Comparison of ENCODE assay signal across 14 cellular contexts in the genomic region with DNA sequence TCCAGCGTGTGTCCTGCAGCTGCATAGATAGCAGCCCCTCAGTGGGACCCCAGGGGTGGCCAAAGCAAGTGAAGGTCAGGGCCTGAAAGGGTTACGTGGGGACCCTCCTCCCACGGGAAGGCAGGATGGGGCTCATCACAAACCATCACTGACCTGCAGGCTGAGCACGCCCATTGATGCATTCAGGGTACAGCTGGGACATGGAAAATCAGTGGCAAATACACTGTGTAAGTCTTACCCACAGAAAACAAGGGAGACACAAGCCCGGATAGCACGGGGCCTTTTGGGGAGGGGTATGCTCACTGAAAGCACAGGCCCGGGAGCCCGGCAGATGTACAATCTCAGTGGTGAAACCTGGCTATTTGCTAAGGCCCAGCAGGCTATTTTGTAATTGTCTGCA. TPM values are rescaled to one million over a fixed set of nuclear protein-coding genes. Genes with fewer than 3 reads are reported as not detected.
A peak's percentile ranks its signal among the peaks of the same experiment; 100 is the strongest.
DNase-seq lines count a peak whose midpoint lies in the region; FAIRE-seq and TF ChIP-seq lines count a peak whose summit lies in the region.
"Had no signal": no experiment of that assay in that cellular context is flagged by ENCODE, and none has a peak within 500 bp of the region (broad histone marks: within the 10 kb centered on the region; RNA-seq: fewer than 3 reads in every experiment).

No MANE protein-coding gene starts in this region.

- H3K4me2 ChIP-seq in BLaER1 treated with 17β-estradiol and CSF1 and Interleukin-3, amounts not matched to agents 10 nM and 100 nM, result peak overlapping the region; percentile 58 to 89 (median 78)
- no peak overlapping the region for H3K4me2 ChIP-seq in MM.1S (ENCODE audit: low read depth, low read length)

- peak; percentile 55 for FAIRE-seq in GM12891 (lab: Jason Lieb, UNC)
- FAIRE-seq: HTR-8/SVneo had no signal

- no peaks in the 10 kb centered on the region for H3K9me3 ChIP-seq in BLaER1 treated with 17β-estradiol and CSF1 and Interleukin-3, amounts not matched to agents 10 nM and 100 nM (replicated peaks in 1 of 11)
- no peaks in the 10 kb centered on the region for H3K9me3 ChIP-seq in neutrophil
- H3K9me3 ChIP-seq in MM.1S (replicated peaks; ENCODE audit: insufficient read depth, low read length), result no peaks in the 10 kb centered on the region
- H3K9me3 ChIP-seq: right lobe of liver had no signal

- DNase-seq in GM12891 (ENCODE audit: insufficient read length, low spot score), result no peak
- DNase-seq in caudate nucleus (lab: John Stamatoyannopoulos, UW), result peak in 30 of 61 donors; percentile 45 to 88 (median 78)
- DNase-seq in SIG-M5 treated with dmso at 0.1 percent for 504 hours (lab: John Stamatoyannopoulos, UW; ENCODE audit: unreplicated experiment), result no peak
- no peak for DNase-seq in SW 1271 (lab: John Stamatoyannopoulos, UW)
- no peak for DNase-seq in MM.1S
- DNase-seq: EL, endodermal cell, GOT3, naive B cell, NCI-H187 treated with DMSO at 0.1 percent for 48 hours, right lobe of liver had no signal

- peaks cover 38 to 75% (median 61%) of the 10 kb centered on the region in 10 experiments for H3K4me1 ChIP-seq in BLaER1 treated with 17β-estradiol and CSF1 and Interleukin-3, amounts not matched to agents 10 nM and 100 nM
- H3K4me1 ChIP-seq in neutrophil (ENCODE audit: control insufficient read depth in 1 of 2, insufficient read depth in 1 of 2, low read depth in 1 of 2, low read length in 1 of 2) (peaks cover 4 to 13% of the 10 kb centered on the region in 2 experiments), MM.1S (ENCODE audit: low read length) (peaks cover 9% of the 10 kb centered on the region; the same call in 1 of the 2 replicates)
- H3K4me1 ChIP-seq: right lobe of liver had no signal

- H3K36me3 ChIP-seq in BLaER1 treated with 17β-estradiol and CSF1 and Interleukin-3, amounts not matched to agents 10 nM and 100 nM, result peaks cover 0 to 18% (median 13%) of the 10 kb centered on the region in 11 experiments; a peak in 11 of 22 replicates
- H3K36me3 ChIP-seq in neutrophil (peaks cover 62% of the 10 kb centered on the region), MM.1S (replicated peaks; ENCODE audit: insufficient read depth, low read length) (no peaks in the 10 kb centered on the region)
- H3K36me3 ChIP-seq: right lobe of liver had no signal

- H3K9ac ChIP-seq in BLaER1 treated with 17β-estradiol and CSF1 and Interleukin-3, amounts not matched to agents 10 nM and 100 nM, result peak overlapping the region in 5 of 11 experiments; percentile 1 to 32 (median 5); a peak in 5 of 22 replicates
- H3K9ac ChIP-seq in MM.1S (ENCODE audit: low read length), result no peak overlapping the region

- peaks cover 2 to 87% (median 34%) of the 10 kb centered on the region in 11 experiments; a peak in 18 of 22 replicates for H4K20me1 ChIP-seq in BLaER1 treated with 17β-estradiol and CSF1 and Interleukin-3, amounts not matched to agents 10 nM and 100 nM
- no peaks in the 10 kb centered on the region; the same call in 1 of the 2 replicates for H4K20me1 ChIP-seq in MM.1S (ENCODE audit: insufficient read depth, low read length)

- no peak overlapping the region for H2AFZ ChIP-seq in MM.1S (ENCODE audit: low read length)

- peak overlapping the region in 3 of 11 experiments; percentile 12 to 47 (median 12); a peak in 3 of 22 replicates for H3K27ac ChIP-seq in BLaER1 treated with 17β-estradiol and CSF1 and Interleukin-3, amounts not matched to agents 10 nM and 100 nM
- H3K27ac ChIP-seq in caudate nucleus (ENCODE audit: low read depth, low read length), result peak overlapping the region; percentile 83
- peak overlapping the region; percentile 42 for H3K27ac ChIP-seq in neutrophil
- H3K27ac ChIP-seq in MM.1S (ENCODE audit: low read length), result no peak overlapping the region
- H3K27ac ChIP-seq: right lobe of liver had no signal

- TF ChIP-seq CTCF in neutrophil (IDR thresholded peaks at IDR 0.05) (no peak), MM.1S (IDR thresholded peaks at IDR 0.05; ENCODE audit: low read length) (no peak)

- TF ChIP-seq POLR2A in GM12891 (IDR thresholded peaks at IDR 0.05; ENCODE audit: low read depth, low read length), result no peak

- peaks cover 97% of the 10 kb centered on the region for H3K79me2 ChIP-seq in MM.1S (ENCODE audit: low read length)

- H3K9me2 ChIP-seq in MM.1S (replicated peaks; ENCODE audit: insufficient read depth, low read length), result no peaks in the 10 kb centered on the region

- H3F3A ChIP-seq in MM.1S (ENCODE audit: insufficient read depth, low read length), result no peaks in the 10 kb centered on the region

- H3K4me3 ChIP-seq in BLaER1 treated with 17β-estradiol and CSF1 and Interleukin-3, amounts not matched to agents 10 nM and 100 nM, result no peak overlapping the region
- H3K4me3 ChIP-seq in neutrophil (ENCODE audit: low read depth in 1 of 2, low read length in 1 of 2) (no peak overlapping the region), MM.1S (ENCODE audit: low read length) (no peak overlapping the region)
- H3K4me3 ChIP-seq: right lobe of liver had no signal

- no peaks in the 10 kb centered on the region for H3K27me3 ChIP-seq in BLaER1 treated with 17β-estradiol and CSF1 and Interleukin-3, amounts not matched to agents 10 nM and 100 nM
- H3K27me3 ChIP-seq in neutrophil (no peaks in the 10 kb centered on the region), MM.1S (replicated peaks; ENCODE audit: insufficient read depth, low read length) (no peaks in the 10 kb centered on the region)
- H3K27me3 ChIP-seq: right lobe of liver had no signal

TF ChIP-seq in GM12891, 5 proteins besides CTCF, POLR2A, EP300 and RAD21:
- TF ChIP-seq POLR2AphosphoS5 (IDR thresholded peaks at IDR 0.05; ENCODE audit: low read depth, low read length) (no peak), TAF1 (IDR thresholded peaks at IDR 0.05; ENCODE audit: low read depth, low read length) (no peak), PAX5 (IDR thresholded peaks at IDR 0.05; ENCODE audit: insufficient read depth, low read length, severe bottlenecking) (no peak), POU2F2 (IDR thresholded peaks at IDR 0.05; ENCODE audit: low read depth, low read length) (no peak), SPI1 (IDR thresholded peaks at IDR 0.05; ENCODE audit: low read depth, low read length) (no peak)

RNA-seq across cellular contexts. Expression of a gene that starts 49.1 kb away (rescaled TPM):
- polyA plus RNA-seq in GM12891 (2012; ENCODE audit: low read depth, missing spikeins), result 42.2 TPM
